In genomic region chr1:178725603-178726517, GRCh38 we compare ENCODE assay signal across 1 cellular context.
TF ChIP-seq lines count a peak whose summit lies in the region.

No MANE protein-coding gene starts in this region.

TF ChIP-seq in HepG2, 621 proteins besides CTCF, POLR2A, EP300 and RAD21 (continued from another document and continues in another):
- TF ChIP-seq IKZF5 (CRISPR knock-in tag; IDR thresholded peaks at IDR 0.05): peak; percentile 71; the same call in 1 of the 2 replicates
- TF ChIP-seq U2AF2 (IDR thresholded peaks at IDR 0.05; ENCODE audit: low read depth, low read length): no peak
- TF ChIP-seq HNF1B (CRISPR knock-in tag; IDR thresholded peaks at IDR 0.05): peak; percentile 85
- no peak for TF ChIP-seq ZNF280B (CRISPR knock-in tag; IDR thresholded peaks at IDR 0.05; ENCODE audit: borderline replicate concordance)
- TF ChIP-seq ZFP91 (CRISPR knock-in tag; IDR thresholded peaks at IDR 0.05; ENCODE audit: borderline replicate concordance): no peak
- TF ChIP-seq ZFP36 (IDR thresholded peaks at IDR 0.05; ENCODE audit: borderline replicate concordance, low read depth, low read length, partially characterized antibody): no peak
- TF ChIP-seq HES4 (CRISPR knock-in tag; IDR thresholded peaks at IDR 0.05; ENCODE audit: borderline replicate concordance): no peak
- peak; percentile 91 for TF ChIP-seq HNF1A (IDR thresholded peaks at IDR 0.05; ENCODE audit: low read depth)
- TF ChIP-seq HNF1A (CRISPR knock-in tag; IDR thresholded peaks at IDR 0.05; ENCODE audit: borderline replicate concordance): peak; percentile 87; the same call in 1 of the 2 replicates
- TF ChIP-seq ZNF274 (CRISPR knock-in tag; IDR thresholded peaks at IDR 0.05): no peak
- no peak for TF ChIP-seq DMTF1 (CRISPR knock-in tag; IDR thresholded peaks at IDR 0.05)
- no peak for TF ChIP-seq ZNF20 (CRISPR knock-in tag; IDR thresholded peaks at IDR 0.05)
- TF ChIP-seq ARNTL (CRISPR knock-in tag; IDR thresholded peaks at IDR 0.05): no peak
- peak; percentile 31; the same call in 1 of the 2 replicates for TF ChIP-seq ZNF547 (CRISPR knock-in tag; IDR thresholded peaks at IDR 0.05)
- TF ChIP-seq ZNF639 (CRISPR knock-in tag; conservative IDR thresholded peaks at IDR 0.05): no peak
- TF ChIP-seq PAXIP1 (CRISPR knock-in tag; conservative IDR thresholded peaks at IDR 0.05): peak; percentile 56; the same call in 1 of the 2 replicates
- 0 out of 2 replicates have a peak, but pooled peaks have one; percentile 52 for TF ChIP-seq ZNF510 (CRISPR knock-in tag; IDR thresholded peaks at IDR 0.05; ENCODE audit: low read depth)
- TF ChIP-seq ZNF136 (CRISPR knock-in tag; IDR thresholded peaks at IDR 0.05; ENCODE audit: low read depth): no peak
- TF ChIP-seq SP5 (CRISPR knock-in tag; IDR thresholded peaks at IDR 0.05; ENCODE audit: borderline replicate concordance, low read depth): peak; percentile 55; the same call in 1 of the 2 replicates
- TF ChIP-seq ZNF710 (CRISPR knock-in tag; IDR thresholded peaks at IDR 0.05; ENCODE audit: borderline replicate concordance): 0 out of 2 replicates have a peak, but pooled peaks have one; percentile 44
- TF ChIP-seq SRSF1 (optimal IDR thresholded peaks at IDR 0.05; ENCODE audit: low read depth, low read length): no peak
- no peak for TF ChIP-seq SP140L (CRISPR knock-in tag; IDR thresholded peaks at IDR 0.05; ENCODE audit: borderline replicate concordance)
- TF ChIP-seq YEATS4 (CRISPR knock-in tag; IDR thresholded peaks at IDR 0.05; ENCODE audit: borderline replicate concordance): peak; percentile 19; the same call in 1 of the 2 replicates
- TF ChIP-seq ZC3H13 (CRISPR knock-in tag; IDR thresholded peaks at IDR 0.05): no peak
- TF ChIP-seq ATF4 (CRISPR knock-in tag; IDR thresholded peaks at IDR 0.05): no peak
- 0 out of 2 replicates have a peak, but pooled peaks have one; percentile 33 for TF ChIP-seq ARID2 (CRISPR knock-in tag; IDR thresholded peaks at IDR 0.05; ENCODE audit: borderline replicate concordance)
- TF ChIP-seq MXI1 (IDR thresholded peaks at IDR 0.05; ENCODE audit: borderline replicate concordance, low read depth, low read length): peak; percentile 51; the same call in 1 of the 3 replicates
